ENCODE assay signal across 16 cellular contexts in genomic region chr2:64615844-64616536, GRCh38. TPM values are rescaled to one million over a fixed set of nuclear protein-coding genes. Genes with fewer than 3 reads are reported as not detected.
DNase-seq lines count a peak whose midpoint lies in the region; ATAC-seq and TF ChIP-seq lines count a peak whose summit lies in the region.
"Had no signal": no experiment of that assay in that cellular context is flagged by ENCODE, and none has a peak within 500 bp of the region (broad histone marks: within the 10 kb centered on the region; RNA-seq: fewer than 3 reads in every experiment).

No MANE protein-coding gene starts in this region.

- no peaks in the 10 kb centered on the region for H3K9me3 Mint-ChIP-seq in activated naive CD4-positive, alpha-beta T cell treated with anti-CD3 and anti-CD28 coated beads, Interleukin-2, amount 10 ng/mL, durations not matched to agents 7 days and 5 days
- H3K9me3 Mint-ChIP-seq: CD8-positive, alpha-beta T cell had no signal

- TF ChIP-seq EP300 in stomach (IDR thresholded peaks at IDR 0.05) (no peak), upper lobe of left lung (IDR thresholded peaks at IDR 0.05) (no peak)

- H3K4me1 ChIP-seq in stomach, result no peaks in the 10 kb centered on the region
- no peaks in the 10 kb centered on the region for H3K4me1 ChIP-seq in upper lobe of left lung
- H3K4me1 ChIP-seq: SJSA1 had no signal

- TF ChIP-seq POLR2A in stomach (IDR thresholded peaks at IDR 0.05), result no peak
- no peak for TF ChIP-seq POLR2A in upper lobe of left lung (IDR thresholded peaks at IDR 0.05)

- no peaks in the 10 kb centered on the region for H3K36me3 Mint-ChIP-seq in activated naive CD4-positive, alpha-beta T cell treated with anti-CD3 and anti-CD28 coated beads, Interleukin-2, amount 10 ng/mL, durations not matched to agents 7 days and 5 days
- H3K36me3 Mint-ChIP-seq: CD8-positive, alpha-beta T cell had no signal

- H3K4me3 ChIP-seq in WERI-Rb-1 (ENCODE audit: low read depth, low read length) (no peak overlapping the region), stomach (no peak overlapping the region), upper lobe of left lung (no peak overlapping the region)
- H3K4me3 ChIP-seq: GM23248, SJSA1 had no signal

- WGBS in stomach, 5 donors, result 95 to 98% (median 96%) methylated on average over 5 to 7 of the region's 7 CpGs
- WGBS in upper lobe of left lung, 2 donors, result 94 to 97% methylated on average over 3 to 7 of the region's 7 CpGs

- H3K27me3 ChIP-seq in WERI-Rb-1 (ENCODE audit: insufficient read depth, low read depth, severe bottlenecking) (no peaks in the 10 kb centered on the region), stomach (no peaks in the 10 kb centered on the region), upper lobe of left lung (no peaks in the 10 kb centered on the region)

- peak overlapping the region; percentile 79; the same call in 1 of the 2 replicates for H3K27ac ChIP-seq in WERI-Rb-1
- no peak overlapping the region for H3K27ac ChIP-seq in stomach
- H3K27ac ChIP-seq in upper lobe of left lung, result no peak overlapping the region
- H3K27ac ChIP-seq: GM23248, SJSA1 had no signal

- CTCF ChIA-PET in activated naive CD4-positive, alpha-beta T cell treated with anti-CD3 and anti-CD28 coated beads, Interleukin-2, amount 10 ng/mL, durations not matched to agents 7 days and 5 days (lab: Charles Lee), result interaction anchor here (0.8 to 5.0 kb wide), 6 partner anchors 9 to 302 kb away, joined by 3 to 26 read pairs (median 4); partner anchors contain the start of gene AFTPH

- TF ChIP-seq CTCF in WERI-Rb-1 (IDR thresholded peaks at IDR 0.05; ENCODE audit: low read depth, low read length) (no peak), stomach (IDR thresholded peaks at IDR 0.05) (no peak), upper lobe of left lung (IDR thresholded peaks at IDR 0.05) (no peak)

- H3K27ac Mint-ChIP-seq in activated naive CD4-positive, alpha-beta T cell treated with anti-CD3 and anti-CD28 coated beads, Interleukin-2, amount 10 ng/mL, durations not matched to agents 7 days and 5 days, result no peak overlapping the region
- H3K27ac Mint-ChIP-seq: CD8-positive, alpha-beta T cell had no signal

- H3K4me1 Mint-ChIP-seq in activated naive CD4-positive, alpha-beta T cell treated with anti-CD3 and anti-CD28 coated beads, Interleukin-2, amount 10 ng/mL, durations not matched to agents 7 days and 5 days, result no peaks in the 10 kb centered on the region

- intact Hi-C loops in stomach (cut with DNase I; ENCODE audit: low total_unique reads), result no loop called here

- ATAC-seq in left lobe of liver (no peak), upper lobe of left lung (ENCODE audit: low FRiP score in 2 of 2) (no peak)
- ATAC-seq: CD8-positive, alpha-beta T cell; PC-3 had no signal

- H3K9me3 ChIP-seq in WERI-Rb-1 (ENCODE audit: severe bottlenecking), result no peaks in the 10 kb centered on the region
- H3K9me3 ChIP-seq in stomach, result no peaks in the 10 kb centered on the region
- no peaks in the 10 kb centered on the region for H3K9me3 ChIP-seq in upper lobe of left lung
- H3K9me3 ChIP-seq: SJSA1 had no signal

- peak; percentile 13 for DNase-seq in activated naive CD4-positive, alpha-beta T cell treated with anti-CD3 and anti-CD28 coated beads, Interleukin-2, amount 10 ng/mL, durations not matched to agents 7 days and 5 days
- DNase-seq in activated naive CD4-positive, alpha-beta T cell treated with anti-CD3 and anti-CD28 coated beads, Interleukin-2, amount 50 U/mL, for 16 hours, result no peak
- DNase-seq in WERI-Rb-1 (no peak), left lobe of liver (ENCODE audit: low spot score) (peak; percentile 38), stomach (peak; percentile 2), upper lobe of left lung (no peak), NCI-H2081 treated with DMSO at 0.1 percent for 48 hours (lab: John Stamatoyannopoulos, UW) (no peak)
- no peak for DNase-seq in effector CD8-positive, alpha-beta T cell (lab: John Stamatoyannopoulos, UW)
- DNase-seq: 8988T, DMS79 treated with DMSO at 0.1 percent for 48 hours, GM23248, NCI-H1048, NCI-H226, PC-3 had no signal

- H3K4me3 Mint-ChIP-seq in activated naive CD4-positive, alpha-beta T cell treated with anti-CD3 and anti-CD28 coated beads, Interleukin-2, amount 10 ng/mL, durations not matched to agents 7 days and 5 days, result no peak overlapping the region
- H3K4me3 Mint-ChIP-seq: CD8-positive, alpha-beta T cell had no signal

- peaks cover 51% of the 10 kb centered on the region for H3K27me3 Mint-ChIP-seq in activated naive CD4-positive, alpha-beta T cell treated with anti-CD3 and anti-CD28 coated beads, Interleukin-2, amount 10 ng/mL, durations not matched to agents 7 days and 5 days

- no peaks in the 10 kb centered on the region for H3K36me3 ChIP-seq in WERI-Rb-1
- H3K36me3 ChIP-seq in stomach, result no peaks in the 10 kb centered on the region
- no peaks in the 10 kb centered on the region for H3K36me3 ChIP-seq in upper lobe of left lung
- H3K36me3 ChIP-seq: SJSA1 had no signal

RNA-seq across cellular contexts. Expression of gene SERTAD2, which starts 37.7 kb away (rescaled TPM):
- total RNA-seq in left lobe of liver (13.8 TPM), stomach (10 to 100 TPM in 2 of 5 donors, 1 to 10 TPM in 3; 2.0 to 11.9 (median 9.3) TPM), upper lobe of left lung (10 to 100 TPM; 10.4 to 43.0 (median 20.0) TPM)
- 1 to 10 TPM; 2.9 to 7.2 (median 5.7) TPM for polyA plus RNA-seq in stomach

Comparison
In these comparisons a context has a peak if more than half of its experiments do, and no peak if none do; other contexts are left out.
1. DNase-seq: peak in activated naive CD4-positive, alpha-beta T cell treated with anti-CD3 and anti-CD28 coated beads, Interleukin-2, amount 10 ng/mL, durations not matched to agents 7 days and 5 days (single experiment), left lobe of liver (single experiment) and stomach (single experiment); none in activated naive CD4-positive, alpha-beta T cell treated with anti-CD3 and anti-CD28 coated beads, Interleukin-2, amount 50 U/mL, for 16 hours (single experiment), WERI-Rb-1 (single experiment), upper lobe of left lung (0 of 2), effector CD8-positive, alpha-beta T cell (single experiment) and NCI-H2081 treated with DMSO at 0.1 percent for 48 hours (single experiment).